2 cellular contexts compared by ENCODE assay signal in the genomic region with DNA sequence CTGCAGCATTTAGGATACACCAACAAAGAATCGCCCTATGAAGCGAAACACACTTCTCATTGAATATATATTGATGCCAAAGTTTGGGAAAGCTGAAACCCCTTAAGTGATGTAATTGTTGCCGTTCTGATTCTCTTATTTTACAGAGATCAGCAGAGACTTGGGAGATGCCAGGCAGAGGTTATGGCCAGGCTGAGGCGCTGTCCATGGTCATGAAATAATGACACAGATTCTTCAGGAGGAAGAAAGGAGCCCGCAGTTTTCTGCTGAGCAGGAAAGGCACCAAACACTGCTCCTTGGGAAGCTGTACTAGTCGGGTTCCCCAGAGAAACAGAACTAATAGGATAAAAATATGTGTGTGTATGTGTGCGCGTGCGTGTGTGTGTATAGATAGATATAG.
TF ChIP-seq lines count a peak whose summit lies in the region.

No MANE protein-coding gene starts in this region.

TF ChIP-seq in SK-N-SH, 30 proteins besides CTCF, POLR2A, EP300 and RAD21:
- TF ChIP-seq, protein P1, sequence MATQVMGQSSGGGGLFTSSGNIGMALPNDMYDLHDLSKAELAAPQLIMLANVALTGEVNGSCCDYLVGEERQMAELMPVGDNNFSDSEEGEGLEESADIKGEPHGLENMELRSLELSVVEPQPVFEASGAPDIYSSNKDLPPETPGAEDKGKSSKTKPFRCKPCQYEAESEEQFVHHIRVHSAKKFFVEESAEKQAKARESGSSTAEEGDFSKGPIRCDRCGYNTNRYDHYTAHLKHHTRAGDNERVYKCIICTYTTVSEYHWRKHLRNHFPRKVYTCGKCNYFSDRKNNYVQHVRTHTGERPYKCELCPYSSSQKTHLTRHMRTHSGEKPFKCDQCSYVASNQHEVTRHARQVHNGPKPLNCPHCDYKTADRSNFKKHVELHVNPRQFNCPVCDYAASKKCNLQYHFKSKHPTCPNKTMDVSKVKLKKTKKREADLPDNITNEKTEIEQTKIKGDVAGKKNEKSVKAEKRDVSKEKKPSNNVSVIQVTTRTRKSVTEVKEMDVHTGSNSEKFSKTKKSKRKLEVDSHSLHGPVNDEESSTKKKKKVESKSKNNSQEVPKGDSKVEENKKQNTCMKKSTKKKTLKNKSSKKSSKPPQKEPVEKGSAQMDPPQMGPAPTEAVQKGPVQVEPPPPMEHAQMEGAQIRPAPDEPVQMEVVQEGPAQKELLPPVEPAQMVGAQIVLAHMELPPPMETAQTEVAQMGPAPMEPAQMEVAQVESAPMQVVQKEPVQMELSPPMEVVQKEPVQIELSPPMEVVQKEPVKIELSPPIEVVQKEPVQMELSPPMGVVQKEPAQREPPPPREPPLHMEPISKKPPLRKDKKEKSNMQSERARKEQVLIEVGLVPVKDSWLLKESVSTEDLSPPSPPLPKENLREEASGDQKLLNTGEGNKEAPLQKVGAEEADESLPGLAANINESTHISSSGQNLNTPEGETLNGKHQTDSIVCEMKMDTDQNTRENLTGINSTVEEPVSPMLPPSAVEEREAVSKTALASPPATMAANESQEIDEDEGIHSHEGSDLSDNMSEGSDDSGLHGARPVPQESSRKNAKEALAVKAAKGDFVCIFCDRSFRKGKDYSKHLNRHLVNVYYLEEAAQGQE (IDR thresholded peaks at IDR 0.05; ENCODE audit: low read depth, low read length): peak; percentile 74; the same call in 1 of the 2 replicates
- TF ChIP-seq YY1 (IDR thresholded peaks at IDR 0.05; ENCODE audit: low read depth): no peak

TF ChIP-seq in SK-N-SH treated with all-trans-retinoic acid at 6 μM for 48 hours, 23 proteins besides CTCF, POLR2A, EP300 and RAD21 (continued from another document):
- TF ChIP-seq, protein P2, sequence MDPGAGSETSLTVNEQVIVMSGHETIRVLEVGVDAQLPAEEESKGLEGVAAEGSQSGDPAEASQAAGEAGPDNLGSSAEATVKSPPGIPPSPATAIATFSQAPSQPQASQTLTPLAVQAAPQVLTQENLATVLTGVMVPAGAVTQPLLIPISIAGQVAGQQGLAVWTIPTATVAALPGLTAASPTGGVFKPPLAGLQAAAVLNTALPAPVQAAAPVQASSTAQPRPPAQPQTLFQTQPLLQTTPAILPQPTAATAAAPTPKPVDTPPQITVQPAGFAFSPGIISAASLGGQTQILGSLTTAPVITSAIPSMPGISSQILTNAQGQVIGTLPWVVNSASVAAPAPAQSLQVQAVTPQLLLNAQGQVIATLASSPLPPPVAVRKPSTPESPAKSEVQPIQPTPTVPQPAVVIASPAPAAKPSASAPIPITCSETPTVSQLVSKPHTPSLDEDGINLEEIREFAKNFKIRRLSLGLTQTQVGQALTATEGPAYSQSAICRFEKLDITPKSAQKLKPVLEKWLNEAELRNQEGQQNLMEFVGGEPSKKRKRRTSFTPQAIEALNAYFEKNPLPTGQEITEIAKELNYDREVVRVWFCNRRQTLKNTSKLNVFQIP (CRISPR knock-in tag; IDR thresholded peaks at IDR 0.05; ENCODE audit: borderline replicate concordance, low read depth): no peak
- TF ChIP-seq ZFP30 (CRISPR knock-in tag; IDR thresholded peaks at IDR 0.05) (no peak), ESRRG (CRISPR knock-in tag; IDR thresholded peaks at IDR 0.05) (no peak), BACH2 (CRISPR knock-in tag; IDR thresholded peaks at IDR 0.05; ENCODE audit: borderline replicate concordance) (no peak), CSDC2 (CRISPR knock-in tag; IDR thresholded peaks at IDR 0.05) (no peak), ZNF8 (CRISPR knock-in tag; IDR thresholded peaks at IDR 0.05) (no peak), ZC3H10 (CRISPR knock-in tag; IDR thresholded peaks at IDR 0.05) (no peak)
- TF ChIP-seq, protein P3, sequence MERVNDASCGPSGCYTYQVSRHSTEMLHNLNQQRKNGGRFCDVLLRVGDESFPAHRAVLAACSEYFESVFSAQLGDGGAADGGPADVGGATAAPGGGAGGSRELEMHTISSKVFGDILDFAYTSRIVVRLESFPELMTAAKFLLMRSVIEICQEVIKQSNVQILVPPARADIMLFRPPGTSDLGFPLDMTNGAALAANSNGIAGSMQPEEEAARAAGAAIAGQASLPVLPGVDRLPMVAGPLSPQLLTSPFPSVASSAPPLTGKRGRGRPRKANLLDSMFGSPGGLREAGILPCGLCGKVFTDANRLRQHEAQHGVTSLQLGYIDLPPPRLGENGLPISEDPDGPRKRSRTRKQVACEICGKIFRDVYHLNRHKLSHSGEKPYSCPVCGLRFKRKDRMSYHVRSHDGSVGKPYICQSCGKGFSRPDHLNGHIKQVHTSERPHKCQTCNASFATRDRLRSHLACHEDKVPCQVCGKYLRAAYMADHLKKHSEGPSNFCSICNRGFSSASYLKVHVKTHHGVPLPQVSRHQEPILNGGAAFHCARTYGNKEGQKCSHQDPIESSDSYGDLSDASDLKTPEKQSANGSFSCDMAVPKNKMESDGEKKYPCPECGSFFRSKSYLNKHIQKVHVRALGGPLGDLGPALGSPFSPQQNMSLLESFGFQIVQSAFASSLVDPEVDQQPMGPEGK (CRISPR knock-in tag; IDR thresholded peaks at IDR 0.05; ENCODE audit: borderline replicate concordance): no peak
- TF ChIP-seq, protein P4, sequence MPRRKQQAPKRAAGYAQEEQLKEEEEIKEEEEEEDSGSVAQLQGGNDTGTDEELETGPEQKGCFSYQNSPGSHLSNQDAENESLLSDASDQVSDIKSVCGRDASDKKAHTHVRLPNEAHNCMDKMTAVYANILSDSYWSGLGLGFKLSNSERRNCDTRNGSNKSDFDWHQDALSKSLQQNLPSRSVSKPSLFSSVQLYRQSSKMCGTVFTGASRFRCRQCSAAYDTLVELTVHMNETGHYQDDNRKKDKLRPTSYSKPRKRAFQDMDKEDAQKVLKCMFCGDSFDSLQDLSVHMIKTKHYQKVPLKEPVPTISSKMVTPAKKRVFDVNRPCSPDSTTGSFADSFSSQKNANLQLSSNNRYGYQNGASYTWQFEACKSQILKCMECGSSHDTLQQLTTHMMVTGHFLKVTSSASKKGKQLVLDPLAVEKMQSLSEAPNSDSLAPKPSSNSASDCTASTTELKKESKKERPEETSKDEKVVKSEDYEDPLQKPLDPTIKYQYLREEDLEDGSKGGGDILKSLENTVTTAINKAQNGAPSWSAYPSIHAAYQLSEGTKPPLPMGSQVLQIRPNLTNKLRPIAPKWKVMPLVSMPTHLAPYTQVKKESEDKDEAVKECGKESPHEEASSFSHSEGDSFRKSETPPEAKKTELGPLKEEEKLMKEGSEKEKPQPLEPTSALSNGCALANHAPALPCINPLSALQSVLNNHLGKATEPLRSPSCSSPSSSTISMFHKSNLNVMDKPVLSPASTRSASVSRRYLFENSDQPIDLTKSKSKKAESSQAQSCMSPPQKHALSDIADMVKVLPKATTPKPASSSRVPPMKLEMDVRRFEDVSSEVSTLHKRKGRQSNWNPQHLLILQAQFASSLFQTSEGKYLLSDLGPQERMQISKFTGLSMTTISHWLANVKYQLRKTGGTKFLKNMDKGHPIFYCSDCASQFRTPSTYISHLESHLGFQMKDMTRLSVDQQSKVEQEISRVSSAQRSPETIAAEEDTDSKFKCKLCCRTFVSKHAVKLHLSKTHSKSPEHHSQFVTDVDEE (CRISPR knock-in tag; IDR thresholded peaks at IDR 0.05): no peak
